8 cellular contexts compared by ENCODE assay signal in genomic region chr20:45470939-45471338, GRCh38. TPM values are rescaled to one million over a fixed set of nuclear protein-coding genes. Genes with fewer than 3 reads are reported as not detected.
A peak's percentile ranks its signal among the peaks of the same experiment; 100 is the strongest.
DNase-seq lines count a peak whose midpoint lies in the region; FAIRE-seq and TF ChIP-seq lines count a peak whose summit lies in the region.

No MANE protein-coding gene starts in this region.

- peak; percentile 17 for DNase-seq in activated CD4-positive, alpha-beta memory T cell treated with anti-CD3 and anti-CD28 coated beads for 36 hours
- no peak for DNase-seq in activated CD4-positive, alpha-beta memory T cell treated with anti-CD3 and anti-CD28 coated beads, Interleukin-2, amount 10 ng/mL, durations not matched to agents 7 days and 5 days
- DNase-seq in NT2/D1 (ENCODE audit: low read depth, low spot score) (no peak), fibroblast of villous mesenchyme (ENCODE audit: low read depth) (no peak), progenitor cell of endocrine pancreas (ENCODE audit: low spot score, unreplicated experiment) (no peak), frontal cortex (ENCODE audit: low spot score in 2 of 2) (no peak), islet precursor cell (no peak), dermis blood vessel endothelial cell (no peak)

- peak overlapping the region; percentile 82 for H3K9ac ChIP-seq in NT2/D1 (ENCODE audit: insufficient read length, low read depth)

- H3K36me3 Mint-ChIP-seq in activated CD4-positive, alpha-beta memory T cell treated with anti-CD3 and anti-CD28 coated beads for 36 hours: no peaks in the 10 kb centered on the region
- H3K36me3 Mint-ChIP-seq in activated CD4-positive, alpha-beta memory T cell treated with anti-CD3 and anti-CD28 coated beads, Interleukin-2, amount 10 ng/mL, durations not matched to agents 7 days and 5 days (ENCODE audit: low read depth): no peaks in the 10 kb centered on the region
- H3K36me3 Mint-ChIP-seq in progenitor cell of endocrine pancreas (ENCODE audit: insufficient read depth): peaks cover 12% of the 10 kb centered on the region

- H3K36me3 ChIP-seq in NT2/D1 (ENCODE audit: insufficient read depth, insufficient read length, low read length): no peaks in the 10 kb centered on the region

- intact Hi-C loops in activated CD4-positive, alpha-beta memory T cell treated with anti-CD3 and anti-CD28 coated beads for 36 hours (cut with micrococcal nuclease): no loop called here

- POLR2A ChIA-PET in activated CD4-positive, alpha-beta memory T cell treated with anti-CD3 and anti-CD28 coated beads for 36 hours (lab: Charles Lee): no interaction called here
- POLR2A ChIA-PET in activated CD4-positive, alpha-beta memory T cell treated with anti-CD3 and anti-CD28 coated beads, Interleukin-2, amount 10 ng/mL, durations not matched to agents 7 days and 5 days (lab: Charles Lee): no interaction called here

- no peaks in the 10 kb centered on the region for H3K9me3 Mint-ChIP-seq in activated CD4-positive, alpha-beta memory T cell treated with anti-CD3 and anti-CD28 coated beads for 36 hours
- no peaks in the 10 kb centered on the region for H3K9me3 Mint-ChIP-seq in activated CD4-positive, alpha-beta memory T cell treated with anti-CD3 and anti-CD28 coated beads, Interleukin-2, amount 10 ng/mL, durations not matched to agents 7 days and 5 days
- H3K9me3 Mint-ChIP-seq in progenitor cell of endocrine pancreas (ENCODE audit: low read depth): peaks cover 7% of the 10 kb centered on the region

- no peaks in the 10 kb centered on the region for H3K9me3 ChIP-seq in NT2/D1 (ENCODE audit: insufficient read depth, low read length)

- CTCF ChIA-PET in activated CD4-positive, alpha-beta memory T cell treated with anti-CD3 and anti-CD28 coated beads for 36 hours (lab: Charles Lee): interaction anchor here (0.6 to 2.1 kb wide), 4 partner anchors 13 to 300 kb away, joined by 3 to 8 read pairs (median 4); no protein-coding TSS in a partner anchor
- CTCF ChIA-PET in activated CD4-positive, alpha-beta memory T cell treated with anti-CD3 and anti-CD28 coated beads, Interleukin-2, amount 10 ng/mL, durations not matched to agents 7 days and 5 days (lab: Charles Lee): interaction anchor here (0.9 to 1.4 kb wide), 2 partner anchors 97 to 180 kb away, joined by 3 read pairs; no protein-coding TSS in a partner anchor

- peaks cover 56% of the 10 kb centered on the region for H3K27me3 Mint-ChIP-seq in activated CD4-positive, alpha-beta memory T cell treated with anti-CD3 and anti-CD28 coated beads for 36 hours
- peaks cover 49% of the 10 kb centered on the region for H3K27me3 Mint-ChIP-seq in activated CD4-positive, alpha-beta memory T cell treated with anti-CD3 and anti-CD28 coated beads, Interleukin-2, amount 10 ng/mL, durations not matched to agents 7 days and 5 days
- H3K27me3 Mint-ChIP-seq in progenitor cell of endocrine pancreas: no peaks in the 10 kb centered on the region

- H3K4me3 Mint-ChIP-seq in activated CD4-positive, alpha-beta memory T cell treated with anti-CD3 and anti-CD28 coated beads for 36 hours: peak overlapping the region; percentile 11
- no peak overlapping the region for H3K4me3 Mint-ChIP-seq in activated CD4-positive, alpha-beta memory T cell treated with anti-CD3 and anti-CD28 coated beads, Interleukin-2, amount 10 ng/mL, durations not matched to agents 7 days and 5 days
- peak overlapping the region; percentile 82 for H3K4me3 Mint-ChIP-seq in progenitor cell of endocrine pancreas (ENCODE audit: low read depth)

- TF ChIP-seq CTCF in fibroblast of villous mesenchyme (IDR thresholded peaks at IDR 0.05; ENCODE audit: insufficient read depth, low read depth, low read length) (no peak), progenitor cell of endocrine pancreas (IDR thresholded peaks at IDR 0.05; ENCODE audit: unreplicated experiment) (peak; percentile 27)

- peaks cover 14% of the 10 kb centered on the region for H3K4me1 ChIP-seq in NT2/D1 (ENCODE audit: insufficient read depth, insufficient read length)

- H3K27me3 ChIP-seq in NT2/D1 (ENCODE audit: insufficient read depth, insufficient read length): peaks cover 4% of the 10 kb centered on the region

- peaks cover 10% of the 10 kb centered on the region for H3K4me1 Mint-ChIP-seq in activated CD4-positive, alpha-beta memory T cell treated with anti-CD3 and anti-CD28 coated beads for 36 hours (ENCODE audit: low read depth)
- peaks cover 5% of the 10 kb centered on the region for H3K4me1 Mint-ChIP-seq in activated CD4-positive, alpha-beta memory T cell treated with anti-CD3 and anti-CD28 coated beads, Interleukin-2, amount 10 ng/mL, durations not matched to agents 7 days and 5 days
- H3K4me1 Mint-ChIP-seq in progenitor cell of endocrine pancreas (ENCODE audit: low read depth): peaks cover 34% of the 10 kb centered on the region

- FAIRE-seq in frontal cortex (lab: Jason Lieb, UNC): no peak

- no peak overlapping the region for H3K27ac Mint-ChIP-seq in activated CD4-positive, alpha-beta memory T cell treated with anti-CD3 and anti-CD28 coated beads for 36 hours
- H3K27ac Mint-ChIP-seq in activated CD4-positive, alpha-beta memory T cell treated with anti-CD3 and anti-CD28 coated beads, Interleukin-2, amount 10 ng/mL, durations not matched to agents 7 days and 5 days: no peak overlapping the region
- H3K27ac Mint-ChIP-seq in progenitor cell of endocrine pancreas: peak overlapping the region; percentile 91

- H3K4me3 ChIP-seq in NT2/D1 (ENCODE audit: insufficient read length, low read depth) (peak overlapping the region; percentile 86), fibroblast of villous mesenchyme (ENCODE audit: low read depth, low read length) (peak overlapping the region; percentile 45)

RNA-seq across cellular contexts. Expression of gene WFDC2, which starts 1.4 kb away (rescaled TPM):
- total RNA-seq in activated CD4-positive, alpha-beta memory T cell treated with anti-CD3 and anti-CD28 coated beads for 36 hours: under 1 TPM; 0.38 to 0.92 TPM
- total RNA-seq in activated CD4-positive, alpha-beta memory T cell treated with anti-CD3 and anti-CD28 coated beads, Interleukin-2, amount 10 ng/mL, durations not matched to agents 7 days and 5 days: not detected
- not detected in 2 replicates for total RNA-seq in fibroblast of villous mesenchyme
- total RNA-seq in progenitor cell of endocrine pancreas: 161 and 188 TPM in 2 replicates
- total RNA-seq in frontal cortex: 3.3 TPM
- total RNA-seq in dermis blood vessel endothelial cell: not detected in 2 replicates

RNA-seq across cellular contexts. Expression of gene SPINT3, which starts 44.5 kb away (rescaled TPM):
- total RNA-seq in activated CD4-positive, alpha-beta memory T cell treated with anti-CD3 and anti-CD28 coated beads for 36 hours: not detected
- total RNA-seq in activated CD4-positive, alpha-beta memory T cell treated with anti-CD3 and anti-CD28 coated beads, Interleukin-2, amount 10 ng/mL, durations not matched to agents 7 days and 5 days: not detected
- total RNA-seq in fibroblast of villous mesenchyme (not detected in 2 replicates), progenitor cell of endocrine pancreas (not detected in 2 replicates), frontal cortex (not detected), dermis blood vessel endothelial cell (not detected in 2 replicates)

RNA-seq across cellular contexts. Expression of gene PIGT, which starts 55.0 kb away (rescaled TPM):
- total RNA-seq in activated CD4-positive, alpha-beta memory T cell treated with anti-CD3 and anti-CD28 coated beads for 36 hours: 10 to 100 TPM; 41.5 to 44.4 TPM
- total RNA-seq in activated CD4-positive, alpha-beta memory T cell treated with anti-CD3 and anti-CD28 coated beads, Interleukin-2, amount 10 ng/mL, durations not matched to agents 7 days and 5 days: 10 to 100 TPM; 52.4 to 53.0 TPM
- total RNA-seq in fibroblast of villous mesenchyme: 27.7 and 28.1 TPM in 2 replicates
- total RNA-seq in progenitor cell of endocrine pancreas: 85.1 and 87.7 TPM in 2 replicates
- 10.2 TPM for total RNA-seq in frontal cortex
- total RNA-seq in dermis blood vessel endothelial cell: 23.8 and 32.4 TPM in 2 replicates

Comparison
In these comparisons a context has a peak if more than half of its experiments do, and no peak if none do; other contexts are left out.
1. RNA of gene WFDC2, which starts 1.4 kb away (total RNA-seq): 161 to 188 TPM in progenitor cell of endocrine pancreas; 3.3 TPM in frontal cortex (single experiment), 0.38 to 0.92 TPM in activated CD4-positive, alpha-beta memory T cell treated with anti-CD3 and anti-CD28 coated beads for 36 hours, not detected in dermis blood vessel endothelial cell, not detected in activated CD4-positive, alpha-beta memory T cell treated with anti-CD3 and anti-CD28 coated beads, Interleukin-2, amount 10 ng/mL, durations not matched to agents 7 days and 5 days and not detected in fibroblast of villous mesenchyme; every median in the first group is over 10 times any median in the second.